In the genomic region with DNA sequence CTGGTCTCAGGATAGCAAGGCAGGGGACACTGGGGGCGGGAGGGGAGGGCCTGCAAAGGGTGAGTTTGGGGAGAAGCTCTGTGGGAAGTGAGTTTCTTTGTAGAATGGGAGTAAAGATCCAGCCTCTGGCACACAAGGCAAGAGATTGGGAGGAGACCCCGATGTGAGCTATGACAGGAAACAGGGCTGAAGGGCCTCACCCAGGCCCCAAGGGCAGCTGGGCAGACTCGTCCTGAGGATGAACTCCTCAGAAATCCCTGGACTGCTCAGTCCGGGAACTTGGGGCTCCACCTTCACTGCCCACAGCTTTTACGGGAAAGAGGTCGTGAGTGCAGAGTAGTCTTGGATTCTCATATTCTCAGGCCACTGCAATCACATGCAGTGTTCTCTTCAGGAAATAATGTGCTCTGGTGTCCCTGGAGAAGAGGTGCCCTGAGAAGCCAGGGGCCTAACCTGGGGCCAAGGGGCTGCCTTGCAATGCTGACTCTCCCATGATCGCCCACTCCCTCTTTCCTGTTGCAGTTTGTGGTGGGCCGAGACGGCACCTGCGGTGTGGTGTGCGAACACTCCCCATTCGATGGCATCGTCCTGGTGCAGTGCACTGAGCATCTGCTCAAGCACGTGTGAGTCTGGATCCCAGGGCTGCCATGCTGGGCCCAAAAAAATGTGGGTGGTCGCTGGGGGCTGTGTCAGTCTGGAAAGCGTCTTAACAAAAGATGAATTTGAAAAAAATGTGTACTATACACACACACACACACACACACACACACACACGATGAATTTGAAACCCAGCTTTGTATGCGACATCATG, we compare ENCODE assay signal across 22 cellular contexts. TPM values are rescaled to one million over a fixed set of nuclear protein-coding genes. Genes with fewer than 3 reads are reported as not detected.
DNase-seq lines count a peak whose midpoint lies in the region; ATAC-seq and TF ChIP-seq lines count a peak whose summit lies in the region.
"Had no signal": no experiment of that assay in that cellular context is flagged by ENCODE, and none has a peak within 500 bp of the region (broad histone marks: within the 10 kb centered on the region; RNA-seq: fewer than 3 reads in every experiment).

No MANE protein-coding gene starts in this region.

- H3K79me2 ChIP-seq in DOHH2 (ENCODE audit: control insufficient read depth, low read length): no peaks in the 10 kb centered on the region

- H4K20me1 ChIP-seq in BLaER1 (no peaks in the 10 kb centered on the region), DOHH2 (ENCODE audit: control insufficient read depth, insufficient read depth, low read depth, low read length) (no peaks in the 10 kb centered on the region)

- peak overlapping the region; percentile 69; the same call in 1 of the 2 replicates for H3K9ac ChIP-seq in BLaER1

- H3K4me3 ChIP-seq in BLaER1 (peak overlapping the region; percentile 28; the same call in 1 of the 2 replicates), DOHH2 (ENCODE audit: low read length) (peak overlapping the region; percentile 67), gastroesophageal sphincter (no peak overlapping the region)
- H3K4me3 ChIP-seq: HAP-1, K562, PC-9, SJCRH30 had no signal

- peaks cover 17% of the 10 kb centered on the region for H3K4me1 Mint-ChIP-seq in activated T-helper 1 cell treated with anti-CD3 and anti-CD28 coated beads, Interleukin-12 subunit alpha, Interleukin-12 subunit beta, Interleukin-2, Interleukin-4 antibody, amounts not matched to agents 30 ng/mL and 10 ng/mL and 1 ng/mL, durations not matched to agents 14 hours and 24 hours and 36 hours (ENCODE audit: low read depth)
- H3K4me1 Mint-ChIP-seq in nephron progenitor cell: peaks cover 19% of the 10 kb centered on the region

- peaks cover 4% of the 10 kb centered on the region; the same call in 1 of the 2 replicates for H3F3A ChIP-seq in DOHH2 (ENCODE audit: control insufficient read depth, insufficient read depth)

- H3K4me1 ChIP-seq in BLaER1: peaks cover 97% of the 10 kb centered on the region
- H3K4me1 ChIP-seq in DOHH2 (ENCODE audit: control insufficient read depth, low read length): peaks cover 53% of the 10 kb centered on the region
- H3K4me1 ChIP-seq in gastroesophageal sphincter: no peaks in the 10 kb centered on the region
- H3K4me1 ChIP-seq: HAP-1, SJCRH30 had no signal

- DNase-seq in activated T-helper 1 cell treated with anti-CD3 and anti-CD28 coated beads, Interleukin-12 subunit alpha, Interleukin-12 subunit beta, Interleukin-2, Interleukin-4 antibody, amounts not matched to agents 30 ng/mL and 10 ng/mL and 1 ng/mL, durations not matched to agents 14 hours and 24 hours and 36 hours (ENCODE audit: low spot score): no peak
- DNase-seq in nephron progenitor cell (no peak), DMS79 treated with DMSO at 0.1 percent for 48 hours (lab: John Stamatoyannopoulos, UW) (no peak), kidney glomerular epithelial cell (lab: John Stamatoyannopoulos, UW) (no peak)
- DNase-seq: Calu3; CD4-positive, alpha-beta memory T cell; DMS53; NCI-H1436; NCI-H2029; NCI-H2171 treated with DMSO at 0.1 percent for 48 hours; NCI-H446 treated with DMSO at 0.1 percent for 48 hours; NCI-H748 treated with DMSO at 0.1 percent for 48 hours; SJCRH30 had no signal

- TF ChIP-seq POLR2A in gastroesophageal sphincter (IDR thresholded peaks at IDR 0.05): no peak

- 60 to 83% methylated on average over 1 to 11 of the region's 18 CpGs for WGBS in gastroesophageal sphincter (ENCODE audit: low coverage in 1 of 2), 2 donors

- peak overlapping the region; percentile 96 for H3K27ac ChIP-seq in BLaER1
- H3K27ac ChIP-seq in DOHH2 (ENCODE audit: low read depth, low read length): peak overlapping the region; percentile 85
- no peak overlapping the region for H3K27ac ChIP-seq in gastroesophageal sphincter
- H3K27ac ChIP-seq: PC-9, SJCRH30 had no signal

- H3K9me2 ChIP-seq in DOHH2 (replicated peaks; ENCODE audit: control insufficient read depth, low read length): no peaks in the 10 kb centered on the region

- no peak for ATAC-seq in gastroesophageal sphincter
- no peak for ATAC-seq in GM18909 (IDR thresholded peaks at IDR 0.05; ENCODE audit: poor library complexity, unreplicated experiment)
- ATAC-seq: K562 had no signal

- H3K36me3 ChIP-seq in BLaER1: no peaks in the 10 kb centered on the region
- H3K36me3 ChIP-seq in DOHH2 (ENCODE audit: control insufficient read depth, low read length): no peaks in the 10 kb centered on the region
- no peaks in the 10 kb centered on the region for H3K36me3 ChIP-seq in gastroesophageal sphincter
- H3K36me3 ChIP-seq: HAP-1, SJCRH30 had no signal

- peak overlapping the region; percentile 52 for H3K27ac Mint-ChIP-seq in activated T-helper 1 cell treated with anti-CD3 and anti-CD28 coated beads, Interleukin-12 subunit alpha, Interleukin-12 subunit beta, Interleukin-2, Interleukin-4 antibody, amounts not matched to agents 30 ng/mL and 10 ng/mL and 1 ng/mL, durations not matched to agents 14 hours and 24 hours and 36 hours
- H3K27ac Mint-ChIP-seq in nephron progenitor cell: peak overlapping the region; percentile 81
- H3K27ac Mint-ChIP-seq: B cell; CD4-positive, alpha-beta memory T cell had no signal

- no peak for TF ChIP-seq EP300 in gastroesophageal sphincter (IDR thresholded peaks at IDR 0.05)

- H3K27me3 Mint-ChIP-seq in activated T-helper 1 cell treated with anti-CD3 and anti-CD28 coated beads, Interleukin-12 subunit alpha, Interleukin-12 subunit beta, Interleukin-2, Interleukin-4 antibody, amounts not matched to agents 30 ng/mL and 10 ng/mL and 1 ng/mL, durations not matched to agents 14 hours and 24 hours and 36 hours (ENCODE audit: insufficient read depth): peaks cover 1% of the 10 kb centered on the region
- peaks cover 53% of the 10 kb centered on the region for H3K27me3 Mint-ChIP-seq in nephron progenitor cell (ENCODE audit: low read depth, poor library complexity)

- intact Hi-C loops in activated T-helper 1 cell treated with anti-CD3 and anti-CD28 coated beads, Interleukin-12 subunit alpha, Interleukin-12 subunit beta, Interleukin-2, Interleukin-4 antibody, amounts not matched to agents 30 ng/mL and 10 ng/mL and 1 ng/mL, durations not matched to agents 14 hours and 24 hours and 36 hours (cut with micrococcal nuclease): no loop called here

- H3K27me3 ChIP-seq in BLaER1: no peaks in the 10 kb centered on the region
- no peaks in the 10 kb centered on the region for H3K27me3 ChIP-seq in DOHH2 (ENCODE audit: control insufficient read depth, low read length)
- H3K27me3 ChIP-seq in gastroesophageal sphincter: peaks cover 47% of the 10 kb centered on the region
- H3K27me3 ChIP-seq: SJCRH30 had no signal

- H3K4me2 ChIP-seq in BLaER1 (peak overlapping the region; percentile 87), DOHH2 (ENCODE audit: low read length) (peak overlapping the region; percentile 80)
- H3K4me2 ChIP-seq: PC-9 had no signal

- H3K9me3 Mint-ChIP-seq in activated T-helper 1 cell treated with anti-CD3 and anti-CD28 coated beads, Interleukin-12 subunit alpha, Interleukin-12 subunit beta, Interleukin-2, Interleukin-4 antibody, amounts not matched to agents 30 ng/mL and 10 ng/mL and 1 ng/mL, durations not matched to agents 14 hours and 24 hours and 36 hours: no peaks in the 10 kb centered on the region
- H3K9me3 Mint-ChIP-seq in nephron progenitor cell: no peaks in the 10 kb centered on the region

- H3K9me3 ChIP-seq in BLaER1 (no peaks in the 10 kb centered on the region), DOHH2 (ENCODE audit: control insufficient read depth, insufficient read depth, low read length) (no peaks in the 10 kb centered on the region), gastroesophageal sphincter (no peaks in the 10 kb centered on the region)
- H3K9me3 ChIP-seq: HAP-1, SJCRH30 had no signal

- TF ChIP-seq CTCF in DOHH2 (IDR thresholded peaks at IDR 0.05; ENCODE audit: low read depth, low read length, poor library complexity, severe bottlenecking) (no peak), nephron progenitor cell (IDR thresholded peaks at IDR 0.05) (no peak), gastroesophageal sphincter (IDR thresholded peaks at IDR 0.05) (no peak)

- H3K36me3 Mint-ChIP-seq in activated T-helper 1 cell treated with anti-CD3 and anti-CD28 coated beads, Interleukin-12 subunit alpha, Interleukin-12 subunit beta, Interleukin-2, Interleukin-4 antibody, amounts not matched to agents 30 ng/mL and 10 ng/mL and 1 ng/mL, durations not matched to agents 14 hours and 24 hours and 36 hours (ENCODE audit: low read depth): no peaks in the 10 kb centered on the region
- no peaks in the 10 kb centered on the region for H3K36me3 Mint-ChIP-seq in nephron progenitor cell (ENCODE audit: low read depth)
- H3K36me3 Mint-ChIP-seq: CD4-positive, alpha-beta memory T cell had no signal

- H3K4me3 Mint-ChIP-seq in activated T-helper 1 cell treated with anti-CD3 and anti-CD28 coated beads, Interleukin-12 subunit alpha, Interleukin-12 subunit beta, Interleukin-2, Interleukin-4 antibody, amounts not matched to agents 30 ng/mL and 10 ng/mL and 1 ng/mL, durations not matched to agents 14 hours and 24 hours and 36 hours: no peak overlapping the region
- H3K4me3 Mint-ChIP-seq in nephron progenitor cell: no peak overlapping the region
- H3K4me3 Mint-ChIP-seq: B cell had no signal

RNA-seq across cellular contexts. Expression of gene C10orf53, which starts 31.3 kb away (rescaled TPM):
- total RNA-seq in activated T-helper 1 cell treated with anti-CD3 and anti-CD28 coated beads, Interleukin-12 subunit alpha, Interleukin-12 subunit beta, Interleukin-2, Interleukin-4 antibody, amounts not matched to agents 30 ng/mL and 10 ng/mL and 1 ng/mL, durations not matched to agents 14 hours and 24 hours and 36 hours: not detected in 2 replicates
- total RNA-seq in gastroesophageal sphincter: not detected
- total RNA-seq: B cell; Calu3; CD4-positive, alpha-beta memory T cell; G401; K562; PC-9; SJCRH30 had no signal

RNA-seq across cellular contexts. Expression of gene CHAT, which starts 34.4 kb away (rescaled TPM):
- 0.54 and 0.83 TPM in 2 replicates for total RNA-seq in activated T-helper 1 cell treated with anti-CD3 and anti-CD28 coated beads, Interleukin-12 subunit alpha, Interleukin-12 subunit beta, Interleukin-2, Interleukin-4 antibody, amounts not matched to agents 30 ng/mL and 10 ng/mL and 1 ng/mL, durations not matched to agents 14 hours and 24 hours and 36 hours
- total RNA-seq in gastroesophageal sphincter: 1 to 10 TPM in 1 of 4 donors, under 1 TPM in 1, not detected in 2; 0.94 to 1.6 TPM
- total RNA-seq: B cell; Calu3; CD4-positive, alpha-beta memory T cell; G401; K562; PC-9; SJCRH30 had no signal

RNA-seq across cellular contexts. Expression of gene SLC18A3, which starts 38.1 kb away (rescaled TPM):
- total RNA-seq in activated T-helper 1 cell treated with anti-CD3 and anti-CD28 coated beads, Interleukin-12 subunit alpha, Interleukin-12 subunit beta, Interleukin-2, Interleukin-4 antibody, amounts not matched to agents 30 ng/mL and 10 ng/mL and 1 ng/mL, durations not matched to agents 14 hours and 24 hours and 36 hours: not detected in 2 replicates
- 1 to 10 TPM in 2 of 4 donors, under 1 TPM in 1, not detected in 1; 0.12 to 1.7 (median 1.5) TPM for total RNA-seq in gastroesophageal sphincter
- total RNA-seq: B cell; Calu3; CD4-positive, alpha-beta memory T cell; G401; K562; PC-9; SJCRH30 had no signal

Comparison
In these comparisons a context has a peak if more than half of its experiments do, and no peak if none do; other contexts are left out.
1. H3K27ac ChIP-seq: peak in BLaER1 (single experiment) and DOHH2 (single experiment); none in gastroesophageal sphincter (0 of 4).
2. H3K4me3 ChIP-seq: peak in BLaER1 (single experiment) and DOHH2 (single experiment); none in gastroesophageal sphincter (0 of 2).